22 cellular contexts compared by ENCODE assay signal in genomic region chr11:81165164-81165563, GRCh38.
DNase-seq lines count a peak whose midpoint lies in the region; ATAC-seq, FAIRE-seq and TF ChIP-seq lines count a peak whose summit lies in the region.
"Had no signal": no experiment of that assay in that cellular context is flagged by ENCODE, and none has a peak within 500 bp of the region (broad histone marks: within the 10 kb centered on the region; RNA-seq: fewer than 3 reads in every experiment).

No MANE protein-coding gene starts in this region.

- H4K20me1 ChIP-seq in HepG2 (ENCODE audit: insufficient read depth, low read length) = no peaks in the 10 kb centered on the region

- H3K4me1 ChIP-seq in HepG2 (ENCODE audit: insufficient read depth, low read length) = no peaks in the 10 kb centered on the region
- H3K4me1 ChIP-seq in right lobe of liver = no peaks in the 10 kb centered on the region
- H3K4me1 ChIP-seq: gastrocnemius medialis had no signal

- CTCF ChIA-PET in HepG2 (lab: Yijun Ruan, JAX; ENCODE audit: low intra/inter-chr PET ratio, low total read pairs) = no interaction called here

- no peak for ATAC-seq in HepG2
- ATAC-seq in right lobe of liver = no peak
- ATAC-seq in GM21360 (IDR thresholded peaks at IDR 0.05; ENCODE audit: unreplicated experiment) = no peak
- no peak for ATAC-seq in HG03521 (IDR thresholded peaks at IDR 0.05; ENCODE audit: unreplicated experiment)
- ATAC-seq: gastrocnemius medialis; K562; natural killer cell treated with Interleukin-12 subunit alpha and Interleukin-12 subunit beta and Interleukin-15 and Interleukin-18, amount 100 ng/mL, for 72 hours had no signal

- TF ChIP-seq POLR2A in HepG2 (IDR thresholded peaks at IDR 0.05; ENCODE audit: insufficient read depth in 1 of 2, low read depth in 2 of 2, low read length in 2 of 2) (no peak), right lobe of liver (IDR thresholded peaks at IDR 0.05) (no peak)

- H3K27me3 ChIP-seq in HepG2 (ENCODE audit: control insufficient read depth in 1 of 2, insufficient read depth in 2 of 2, low read length in 2 of 2) (no peaks in the 10 kb centered on the region), right lobe of liver (no peaks in the 10 kb centered on the region)
- H3K27me3 ChIP-seq: cardiac muscle cell, gastrocnemius medialis had no signal

- BruUV-seq in HepG2 (replicated peaks; lab: Mats Ljungman, UMichigan) = no TSS peak

- 0% methylated on average over 1 of the region's 1 CpG for WGBS in HepG2 (ENCODE audit: low lambda C conversion rate)
- 19% methylated on average over 1 of the region's 1 CpG for WGBS in right lobe of liver (ENCODE audit: insufficient coverage, low coverage, low lambda C conversion rate, missing lambda C conversion rate)

- no peak overlapping the region for H3K9ac ChIP-seq in HepG2 (ENCODE audit: insufficient read depth, low read depth, low read length)

- H3K27ac ChIP-seq in HepG2 (ENCODE audit: extremely low read length, insufficient read depth, low read length) (no peak overlapping the region), right lobe of liver (no peak overlapping the region)
- H3K27ac ChIP-seq: cardiac muscle cell, epithelial cell of prostate, gastrocnemius medialis, thoracic aorta had no signal

- H3K4me3 ChIP-seq in HepG2 (replicated peaks in 1 of 3; ENCODE audit: insufficient read depth in 1 of 3, low read depth in 2 of 3, low read length in 3 of 3) = no peak overlapping the region
- H3K4me3 ChIP-seq in right lobe of liver = no peak overlapping the region
- H3K4me3 ChIP-seq: cardiac muscle cell, gastrocnemius medialis, K562, thoracic aorta had no signal

- no peak overlapping the region for H3K4me2 ChIP-seq in HepG2 (ENCODE audit: low read depth, low read length)

- H3K9me3 ChIP-seq in HepG2 (ENCODE audit: low read length) (no peaks in the 10 kb centered on the region), right lobe of liver (no peaks in the 10 kb centered on the region)
- H3K9me3 ChIP-seq: gastrocnemius medialis, thoracic aorta had no signal

- no peaks in the 10 kb centered on the region for H3K79me2 ChIP-seq in HepG2 (ENCODE audit: insufficient read depth, low read length)

- TF ChIP-seq EP300 in HepG2 (IDR thresholded peaks at IDR 0.05; ENCODE audit: low read depth in 2 of 2, low read length in 2 of 2) = no peak
- no peak for TF ChIP-seq EP300 in HepG2 (CRISPR knock-in tag; IDR thresholded peaks at IDR 0.05; ENCODE audit: borderline replicate concordance)

- in situ Hi-C loops in HepG2 (cut with HindIII; ENCODE audit: extremely low pct_ligation_motif_present, low pct_unique_long_range_greater_than_20kb) = no loop called here

- DNase-seq in HepG2 (ENCODE audit: low spot score) = no peak
- no peak for DNase-seq in right lobe of liver
- peak; percentile 53 for DNase-seq in RPMI8226
- DNase-seq in iPS-NIHi11 (ENCODE audit: low spot score) = peak; percentile 22
- DNase-seq in NCI-H524 (lab: John Stamatoyannopoulos, UW) = no peak
- no peak for DNase-seq in NCI-H748 treated with DMSO at 0.1 percent for 48 hours (lab: John Stamatoyannopoulos, UW)
- DNase-seq: activated CD4-positive, alpha-beta memory T cell treated with anti-CD3 and anti-CD28 coated beads, Interleukin-2, amount 10 ng/mL, durations not matched to agents 7 days and 5 days; activated CD4-positive, CD25-positive, alpha-beta regulatory T cell; activated naive CD4-positive, alpha-beta T cell; activated T-cell treated with anti-CD3 and anti-CD28 coated beads, Interleukin-2, amount 50 U/mL, for 1 hour; amniotic stem cell; gastrocnemius medialis; NCI-H2107; stimulated activated naive CD4-positive, alpha-beta T cell had no signal

- FAIRE-seq in HepG2 (lab: Jason Lieb, UNC) = no peak
- FAIRE-seq: G401.6, K562 had no signal

- TF ChIP-seq RAD21 in HepG2 (CRISPR knock-in tag; IDR thresholded peaks at IDR 0.05) = no peak

- H3K36me3 ChIP-seq in HepG2 (replicated peaks in 1 of 2; ENCODE audit: control insufficient read depth in 1 of 2, insufficient read depth in 2 of 2, low read length in 2 of 2) (no peaks in the 10 kb centered on the region), right lobe of liver (no peaks in the 10 kb centered on the region)
- H3K36me3 ChIP-seq: cardiac muscle cell, gastrocnemius medialis, thoracic aorta had no signal

- TF ChIP-seq CTCF in HepG2 (CRISPR knock-in tag; IDR thresholded peaks at IDR 0.05) (peak; percentile 13; the same call in 1 of the 2 replicates), right lobe of liver (IDR thresholded peaks at IDR 0.05) (no peak)

- H2AFZ ChIP-seq in HepG2 (ENCODE audit: low read length) = no peak overlapping the region

- intact Hi-C loops in HepG2 (cut with micrococcal nuclease; ENCODE audit: unreplicated experiment) (no loop called here), right lobe of liver (cut with DNase I) (no loop called here)

- POLR2A ChIA-PET in HepG2 (lab: Yijun Ruan, JAX) = no interaction called here

TF ChIP-seq in HepG2, 621 proteins besides CTCF, POLR2A, EP300 and RAD21:
- TF ChIP-seq STAG1 (CRISPR knock-in tag; IDR thresholded peaks at IDR 0.05) (peak; percentile 11; the same call in 1 of the 2 replicates), KAT8 (CRISPR knock-in tag; IDR thresholded peaks at IDR 0.05) (no peak)

Comparison
In these comparisons a context has a peak if more than half of its experiments do, and no peak if none do; other contexts are left out.
1. DNase-seq: peak in RPMI8226 (single experiment) and iPS-NIHi11 (single experiment); none in HepG2 (single experiment), right lobe of liver (0 of 3), NCI-H524 (0 of 2) and NCI-H748 treated with DMSO at 0.1 percent for 48 hours (single experiment).